8 cellular contexts compared by ENCODE assay signal in genomic region chr21:14737922-14738321, GRCh38.
DNase-seq lines count a peak whose midpoint lies in the region; ATAC-seq and TF ChIP-seq lines count a peak whose summit lies in the region.

No MANE protein-coding gene starts in this region.

- H3K36me3 Mint-ChIP-seq in activated T-cell treated with anti-CD3 and anti-CD28 coated beads, Interleukin-2, amount 50 U/mL, for 24 hours (ENCODE audit: low read depth), result no peaks in the 10 kb centered on the region
- no peaks in the 10 kb centered on the region for H3K36me3 Mint-ChIP-seq in central memory CD8-positive, alpha-beta T cell (ENCODE audit: insufficient read depth)

- no peaks in the 10 kb centered on the region for H3K9me3 Mint-ChIP-seq in activated T-cell treated with anti-CD3 and anti-CD28 coated beads, Interleukin-2, amount 50 U/mL, for 24 hours
- H3K9me3 Mint-ChIP-seq in central memory CD8-positive, alpha-beta T cell, result no peaks in the 10 kb centered on the region

- H3K4me3 ChIP-seq in IMR-90 (ENCODE audit: insufficient read depth, low read depth, low read length) (no peak overlapping the region), SK-N-SH (ENCODE audit: low read depth in 2 of 2, low read length in 1 of 2) (no peak overlapping the region; a peak in 1 of 4 replicates), lung (no peak overlapping the region), tibial nerve (no peak overlapping the region)

- no peaks in the 10 kb centered on the region for H3K9me2 ChIP-seq in SK-N-SH

- no peak overlapping the region for H2BK20ac ChIP-seq in IMR-90 (ENCODE audit: low read depth, low read length)

- H2BK5ac ChIP-seq in IMR-90 (ENCODE audit: low read depth, low read length, poor library complexity, severe bottlenecking), result no peak overlapping the region

- H3K4ac ChIP-seq in IMR-90 (ENCODE audit: low read depth, low read length), result no peak overlapping the region

- H2BK15ac ChIP-seq in IMR-90 (ENCODE audit: low read depth, low read length), result no peak overlapping the region

- no peak overlapping the region for H3K4me3 Mint-ChIP-seq in activated T-cell treated with anti-CD3 and anti-CD28 coated beads, Interleukin-2, amount 50 U/mL, for 24 hours
- H3K4me3 Mint-ChIP-seq in central memory CD8-positive, alpha-beta T cell, result no peak overlapping the region

- no peak overlapping the region for H3K56ac ChIP-seq in IMR-90 (ENCODE audit: extremely low read depth, insufficient read depth, low read length)

- H3K4me1 Mint-ChIP-seq in activated T-cell treated with anti-CD3 and anti-CD28 coated beads, Interleukin-2, amount 50 U/mL, for 24 hours (ENCODE audit: low read depth), result peaks cover 40% of the 10 kb centered on the region
- H3K4me1 Mint-ChIP-seq in central memory CD8-positive, alpha-beta T cell, result peaks cover 9% of the 10 kb centered on the region

- no peak overlapping the region for H2AFZ ChIP-seq in IMR-90 (replicated peaks; ENCODE audit: low read length, poor library complexity)
- no peak overlapping the region for H2AFZ ChIP-seq in SK-N-SH (ENCODE audit: low read depth)

- H3K9ac ChIP-seq in IMR-90 (ENCODE audit: low read depth, low read length) (no peak overlapping the region), SK-N-SH (no peak overlapping the region)

- H3K9me1 ChIP-seq in IMR-90 (ENCODE audit: insufficient read depth, low read length), result no peaks in the 10 kb centered on the region

- ATAC-seq in IMR-90 (ENCODE audit: low read depth) (no peak), lung (ENCODE audit: insufficient read depth, low FRiP score) (peak; percentile 76)
- peak; percentile 85 for ATAC-seq in central memory CD8-positive, alpha-beta T cell (replicated peaks; ENCODE audit: extremely low read depth, poor library complexity, severe bottlenecking)

- CTCF ChIA-PET in IMR-90 (lab: Yijun Ruan, JAX), result interaction anchor here (1.1 kb wide), 1 partner anchor 10 kb away, joined by 5 read pairs; no protein-coding TSS in a partner anchor
- CTCF ChIA-PET in SK-N-SH (lab: Yijun Ruan, JAX), result interaction anchor here (0.6 to 2.3 kb wide), 12 partner anchors 10 to 478 kb away, joined by 3 to 13 read pairs (median 4); no protein-coding TSS in a partner anchor

- TF ChIP-seq EP300 in SK-N-SH (IDR thresholded peaks at IDR 0.05; ENCODE audit: borderline replicate concordance in 1 of 2, low read depth in 1 of 2, low read length in 1 of 2) (no peak), tibial nerve (IDR thresholded peaks at IDR 0.05) (no peak)

- H4K8ac ChIP-seq in IMR-90 (ENCODE audit: low read depth in 2 of 2, low read length in 2 of 2), result no peak overlapping the region

- no peak overlapping the region for H4K91ac ChIP-seq in IMR-90 (ENCODE audit: insufficient read depth, low read depth, low read length)

- H3K27ac Mint-ChIP-seq in activated T-cell treated with anti-CD3 and anti-CD28 coated beads, Interleukin-2, amount 50 U/mL, for 24 hours, result no peak overlapping the region
- no peak overlapping the region for H3K27ac Mint-ChIP-seq in central memory CD8-positive, alpha-beta T cell (ENCODE audit: low read depth)

- intact Hi-C loops in IMR-90 (cut with micrococcal nuclease) (no loop called here), posterior vena cava (cut with DNase I) (no loop called here)

- TF ChIP-seq CTCF in IMR-90 (conservative IDR thresholded peaks at IDR 0.05; ENCODE audit: low read depth, low read length), result peak; percentile 37
- peak; percentile 77 for TF ChIP-seq CTCF in SK-N-SH (IDR thresholded peaks at IDR 0.05)
- TF ChIP-seq CTCF in lung (IDR thresholded peaks at IDR 0.05; ENCODE audit: control extremely low read depth, extremely low read depth), result peak; percentile 49
- TF ChIP-seq CTCF in tibial nerve (IDR thresholded peaks at IDR 0.05), result peak; percentile 16 to 46 (median 37)

- H4K20me1 ChIP-seq in IMR-90 (ENCODE audit: insufficient read depth, low read length), result no peaks in the 10 kb centered on the region
- H4K20me1 ChIP-seq in SK-N-SH (ENCODE audit: insufficient read depth), result no peaks in the 10 kb centered on the region

- no peak overlapping the region for H3K23ac ChIP-seq in IMR-90 (ENCODE audit: low read depth, low read length)

- H3K4me1 ChIP-seq in IMR-90 (ENCODE audit: control insufficient read depth, insufficient read depth, low read length) (no peaks in the 10 kb centered on the region), SK-N-SH (ENCODE audit: control insufficient read depth in 1 of 2, insufficient read depth in 2 of 2, low read depth in 1 of 2, low read length in 1 of 2) (no peaks in the 10 kb centered on the region), lung (ENCODE audit: control insufficient read depth in 2 of 2, insufficient read depth in 2 of 2, low read length in 2 of 2) (no peaks in the 10 kb centered on the region), tibial nerve (no peaks in the 10 kb centered on the region)

- POLR2A ChIA-PET in IMR-90 (lab: Charles Lee; ENCODE audit: unreplicated experiment) (no interaction called here), SK-N-SH (lab: Yijun Ruan, JAX) (no interaction called here)

- H3F3A ChIP-seq in SK-N-SH (replicated peaks; ENCODE audit: insufficient read depth), result no peaks in the 10 kb centered on the region

- WGBS in IMR-90 (ENCODE audit: extremely low coverage in 2 of 2, insufficient read length in 1 of 2), 2 experiments, result no CpG with 5 or more reads among the region's 6 CpGs
- 7% methylated on average over 6 of the region's 6 CpGs for WGBS in SK-N-SH (ENCODE audit: low lambda C conversion rate)
- 28% methylated on average over 6 of the region's 6 CpGs for WGBS in lung, 2 donors
- WGBS in tibial nerve, 2 donors, result 43% methylated on average over 6 of the region's 6 CpGs

- H3K27me3 ChIP-seq in IMR-90 (ENCODE audit: control insufficient read depth, insufficient read depth, low read length) (no peaks in the 10 kb centered on the region), SK-N-SH (ENCODE audit: insufficient read depth) (no peaks in the 10 kb centered on the region), lung (ENCODE audit: control insufficient read depth, insufficient read depth) (no peaks in the 10 kb centered on the region), tibial nerve (no peaks in the 10 kb centered on the region)

- in situ Hi-C loops in IMR-90 (cut with MboI; ENCODE audit: low sequenced_read_pairs), result no loop called here

- H2BK120ac ChIP-seq in IMR-90 (ENCODE audit: low read depth, low read length), result no peak overlapping the region

- H3K36me3 ChIP-seq in IMR-90 (ENCODE audit: control insufficient read depth, insufficient read depth, low read length) (no peaks in the 10 kb centered on the region), SK-N-SH (replicated peaks in 1 of 2; ENCODE audit: control insufficient read depth in 1 of 2, insufficient read depth in 2 of 2, low read length in 1 of 2) (no peaks in the 10 kb centered on the region), lung (ENCODE audit: control insufficient read depth in 2 of 2, insufficient read depth in 2 of 2, low read length in 2 of 2) (no peaks in the 10 kb centered on the region), tibial nerve (no peaks in the 10 kb centered on the region)

- no peak overlapping the region for H4K5ac ChIP-seq in IMR-90 (ENCODE audit: low read depth, low read length)

- no peak overlapping the region for H3K14ac ChIP-seq in IMR-90 (replicated peaks; ENCODE audit: low read depth, low read length)

- no peak overlapping the region for H2AK9ac ChIP-seq in IMR-90 (replicated peaks; ENCODE audit: low read depth, low read length, poor library complexity)

- TF ChIP-seq RAD21 in IMR-90 (IDR thresholded peaks at IDR 0.05; ENCODE audit: low read length), result no peak
- TF ChIP-seq RAD21 in SK-N-SH (IDR thresholded peaks at IDR 0.05; ENCODE audit: low read length), result peak; percentile 56

- H3K9me3 ChIP-seq in IMR-90 (ENCODE audit: control insufficient read depth, insufficient read depth, low read length), result no peaks in the 10 kb centered on the region
- H3K9me3 ChIP-seq in SK-N-SH, result no peaks in the 10 kb centered on the region
- H3K9me3 ChIP-seq in lung (ENCODE audit: control insufficient read depth in 2 of 2, insufficient read depth in 1 of 2, low read length in 1 of 2), result no peaks in the 10 kb centered on the region
- no peaks in the 10 kb centered on the region for H3K9me3 ChIP-seq in tibial nerve

- TF ChIP-seq POLR2A in IMR-90 (IDR thresholded peaks at IDR 0.05; ENCODE audit: low read depth, low read length) (no peak), tibial nerve (IDR thresholded peaks at IDR 0.05) (no peak)

- no peaks in the 10 kb centered on the region for H3K27me3 Mint-ChIP-seq in activated T-cell treated with anti-CD3 and anti-CD28 coated beads, Interleukin-2, amount 50 U/mL, for 24 hours
- no peaks in the 10 kb centered on the region for H3K27me3 Mint-ChIP-seq in central memory CD8-positive, alpha-beta T cell

- H3K4me2 ChIP-seq in IMR-90 (ENCODE audit: low read depth, low read length) (no peak overlapping the region), SK-N-SH (no peak overlapping the region)

- BruUV-seq in IMR-90 (replicated peaks; lab: Mats Ljungman, UMichigan), result no TSS peak

- H3K27ac ChIP-seq in IMR-90 (ENCODE audit: insufficient read depth, low read length), result no peak overlapping the region
- no peak overlapping the region for H3K27ac ChIP-seq in SK-N-SH (ENCODE audit: low read depth in 2 of 2, low read length in 1 of 2)
- no peak overlapping the region for H3K27ac ChIP-seq in lung (ENCODE audit: low read depth in 1 of 2, low read length in 1 of 2)
- no peak overlapping the region for H3K27ac ChIP-seq in tibial nerve

- no peaks in the 10 kb centered on the region for H3K79me1 ChIP-seq in IMR-90 (ENCODE audit: low read depth in 1 of 2, low read length in 2 of 2)

- dilution Hi-C loops in IMR-90 (cut with HindIII; ENCODE audit: low sequenced_read_pairs, unreplicated experiment), result no loop called here

- peak; percentile 43 for DNase-seq in activated T-cell treated with anti-CD3 and anti-CD28 coated beads for 24 hours (ENCODE audit: low read depth)
- no peak for DNase-seq in activated T-cell treated with anti-CD3 and anti-CD28 coated beads, Interleukin-2, amount 50 U/mL, for 24 hours
- DNase-seq in IMR-90, result peak; percentile 8
- peak; percentile 9 for DNase-seq in SK-N-SH
- DNase-seq in central memory CD8-positive, alpha-beta T cell (ENCODE audit: low spot score in 2 of 2), result peak in 1 of 2 donors; percentile 35
- peak; percentile 53 for DNase-seq in lung (ENCODE audit: low spot score)
- DNase-seq in tibial nerve (ENCODE audit: low spot score in 2 of 2), result peak in 1 of 2 donors; percentile 55
- no peak for DNase-seq in posterior vena cava (ENCODE audit: low spot score)

- no peak overlapping the region for H3K18ac ChIP-seq in IMR-90 (ENCODE audit: low read depth, low read length)

- no peaks in the 10 kb centered on the region for H3K79me2 ChIP-seq in SK-N-SH (ENCODE audit: insufficient read depth)

- no peak overlapping the region for H2AK5ac ChIP-seq in IMR-90 (ENCODE audit: low read depth, low read length)

TF ChIP-seq in IMR-90, 13 proteins besides CTCF, POLR2A, EP300 and RAD21 (continues in another document):
- TF ChIP-seq MAZ (IDR thresholded peaks at IDR 0.05; ENCODE audit: borderline replicate concordance, low read depth, low read length) (no peak), FOS (IDR thresholded peaks at IDR 0.05; ENCODE audit: low read depth, low read length) (no peak), RCOR1 (IDR thresholded peaks at IDR 0.05; ENCODE audit: insufficient replicate concordance, low read length) (no peak)

TF ChIP-seq in SK-N-SH, 30 proteins besides CTCF, POLR2A, EP300 and RAD21 (continues in another document):
- no peak for TF ChIP-seq RXRA (IDR thresholded peaks at IDR 0.05; ENCODE audit: borderline replicate concordance, low read depth)

Comparison
In these comparisons a context has a peak if more than half of its experiments do, and no peak if none do; other contexts are left out.
1. DNase-seq: peak in activated T-cell treated with anti-CD3 and anti-CD28 coated beads for 24 hours (single experiment), IMR-90 (single experiment), SK-N-SH (single experiment) and lung (single experiment); none in activated T-cell treated with anti-CD3 and anti-CD28 coated beads, Interleukin-2, amount 50 U/mL, for 24 hours (single experiment) and posterior vena cava (single experiment).
2. Peak in every context shown above with its lines, with median percentiles within 50 percentile points of each other: CTCF ChIP-seq.